ENCODE assay signal across 8 cellular contexts in the genomic region with DNA sequence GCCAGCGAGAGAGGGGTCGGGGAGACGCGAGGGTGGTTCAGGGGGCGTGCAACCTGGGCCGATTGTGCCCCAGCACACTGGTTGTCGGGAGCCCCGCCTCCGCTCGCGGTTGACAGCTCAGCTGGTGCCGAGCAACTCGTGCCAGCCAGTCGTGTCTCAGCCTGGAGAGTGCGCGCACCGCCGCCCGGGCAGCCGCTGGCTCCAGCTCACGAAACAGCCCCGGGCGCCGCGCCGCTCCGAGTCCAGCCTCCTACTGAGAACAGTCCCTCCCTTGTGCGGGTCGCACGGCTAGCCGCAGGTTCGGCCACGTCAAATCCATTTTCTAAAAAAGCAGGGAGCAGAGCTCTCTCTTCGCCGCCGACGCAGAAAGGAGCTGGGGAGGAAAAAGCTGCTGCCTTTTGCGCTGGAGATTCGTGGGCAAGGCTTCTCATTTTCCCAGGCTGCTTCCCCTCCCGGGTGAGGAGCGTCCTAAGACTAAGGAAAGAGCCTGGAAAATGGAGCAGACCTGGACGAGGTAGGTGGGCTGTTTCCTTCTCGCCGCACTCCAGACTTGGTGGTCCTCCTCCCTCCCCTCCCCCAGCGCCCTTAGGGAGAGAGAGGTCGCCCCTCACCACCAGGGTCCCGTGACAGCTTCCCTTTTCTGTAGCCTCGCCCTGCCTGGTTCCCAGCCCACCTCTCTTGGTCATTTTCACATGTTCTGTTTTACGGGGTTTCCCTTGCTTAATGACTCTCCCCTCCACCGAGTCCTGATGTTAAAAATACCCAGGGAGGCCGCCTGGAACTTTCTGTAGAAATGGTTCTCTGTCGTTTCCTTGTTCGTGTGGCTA. TPM values are rescaled to one million over a fixed set of nuclear protein-coding genes. Genes with fewer than 3 reads are reported as not detected.
A peak's percentile ranks its signal among the peaks of the same experiment; 100 is the strongest.
DNase-seq lines count a peak whose midpoint lies in the region; ATAC-seq and TF ChIP-seq lines count a peak whose summit lies in the region.
"Not testable (repeated sequence)": the region's sequence is repeated elsewhere in the genome, so short reads cannot be mapped to it uniquely, and the experiment has no call there.

No MANE protein-coding gene starts in this region.

- H3K79me2 ChIP-seq in mammary epithelial cell (ENCODE audit: insufficient read depth, low read length): not testable (repeated sequence)

- H3K4me3 ChIP-seq in CD4-positive, CD25-positive, alpha-beta regulatory T cell (ENCODE audit: low read depth, low read length): not testable (repeated sequence)
- H3K4me3 ChIP-seq in mammary epithelial cell (replicated peaks in 1 of 3; ENCODE audit: insufficient read depth in 1 of 3, low read depth in 2 of 3, low read length in 3 of 3) (peak overlapping the region in 1 of 3 experiments; percentile 45), cardiac muscle cell (peak overlapping the region; percentile 42)

- CTCF ChIA-PET in mammary epithelial cell (lab: Charles Lee; ENCODE audit: low non-redundant PET): not testable (repeated sequence)

- dilution Hi-C loops in mammary epithelial cell (cut with HindIII; ENCODE audit: low sequenced_read_pairs): not testable (repeated sequence)

- not testable (repeated sequence) for H3K9me3 Mint-ChIP-seq in CD4-positive, CD25-positive, alpha-beta regulatory T cell; activated CD4-positive, alpha-beta T cell treated with anti-CD3 and anti-CD28 coated beads, Interleukin-2, amount 10 ng/mL, durations not matched to agents 24 days and 14 days; memory B cell; stimulated activated memory B cell treated with anti-CD40 and anti-IgM and Interleukin-4, amounts not matched to agents 10 μg/mL and 1 μg/mL and 100 μg/mL, for 72 hours

- not testable (repeated sequence) for H3K4me2 ChIP-seq in mammary epithelial cell (ENCODE audit: insufficient read depth, low read depth, low read length)

- not testable (repeated sequence) for H3K4me3 Mint-ChIP-seq in CD4-positive, CD25-positive, alpha-beta regulatory T cell; activated CD4-positive, alpha-beta T cell treated with anti-CD3 and anti-CD28 coated beads, Interleukin-2, amount 10 ng/mL, durations not matched to agents 24 days and 14 days; memory B cell; stimulated activated memory B cell treated with anti-CD40 and anti-IgM and Interleukin-4, amounts not matched to agents 10 μg/mL and 1 μg/mL and 100 μg/mL, for 72 hours

- H3K4me1 Mint-ChIP-seq in CD4-positive, CD25-positive, alpha-beta regulatory T cell; activated CD4-positive, alpha-beta T cell treated with anti-CD3 and anti-CD28 coated beads, Interleukin-2, amount 10 ng/mL, durations not matched to agents 24 days and 14 days; memory B cell; stimulated activated memory B cell treated with anti-CD40 and anti-IgM and Interleukin-4, amounts not matched to agents 10 μg/mL and 1 μg/mL and 100 μg/mL, for 72 hours: not testable (repeated sequence)

- H3K27me3 ChIP-seq in CD4-positive, CD25-positive, alpha-beta regulatory T cell (ENCODE audit: control insufficient read depth, insufficient read depth, low read length); mammary epithelial cell (ENCODE audit: insufficient read depth, low read length); cardiac muscle cell: not testable (repeated sequence)

- H3K9ac ChIP-seq in mammary epithelial cell (ENCODE audit: insufficient read depth, low read length): not testable (repeated sequence)

- H3K27me3 Mint-ChIP-seq in CD4-positive, CD25-positive, alpha-beta regulatory T cell; activated CD4-positive, alpha-beta T cell treated with anti-CD3 and anti-CD28 coated beads, Interleukin-2, amount 10 ng/mL, durations not matched to agents 24 days and 14 days; memory B cell; stimulated activated memory B cell treated with anti-CD40 and anti-IgM and Interleukin-4, amounts not matched to agents 10 μg/mL and 1 μg/mL and 100 μg/mL, for 72 hours: not testable (repeated sequence)

- TSS peak; percentile 69 for BruUV-seq in mammary epithelial cell (replicated peaks; lab: Mats Ljungman, UMichigan)

- not testable (repeated sequence) for H3K27ac Mint-ChIP-seq in CD4-positive, CD25-positive, alpha-beta regulatory T cell; activated CD4-positive, alpha-beta T cell treated with anti-CD3 and anti-CD28 coated beads, Interleukin-2, amount 10 ng/mL, durations not matched to agents 24 days and 14 days; memory B cell; stimulated activated memory B cell treated with anti-CD40 and anti-IgM and Interleukin-4, amounts not matched to agents 10 μg/mL and 1 μg/mL and 100 μg/mL, for 72 hours

- intact Hi-C loops in activated CD4-positive, alpha-beta T cell treated with anti-CD3 and anti-CD28 coated beads, Interleukin-2, amount 10 ng/mL, durations not matched to agents 24 days and 14 days (cut with micrococcal nuclease); mammary epithelial cell (cut with micrococcal nuclease): not testable (repeated sequence)

- ATAC-seq in CD4-positive, CD25-positive, alpha-beta regulatory T cell (ENCODE audit: low read depth in 2 of 2): peak; percentile 89 to 97
- ATAC-seq in GM21423 (IDR thresholded peaks at IDR 0.05; ENCODE audit: unreplicated experiment) (peak; percentile 60), HG03432 (IDR thresholded peaks at IDR 0.05; ENCODE audit: unreplicated experiment) (peak; percentile 64), memory B cell (ENCODE audit: low read depth) (peak; percentile 98)
- ATAC-seq in stimulated activated memory B cell treated with anti-CD40 and anti-IgM and Interleukin-4, amounts not matched to agents 10 μg/mL and 1 μg/mL and 100 μg/mL, for 72 hours: peak; percentile 95

- H3K9me3 ChIP-seq in CD4-positive, CD25-positive, alpha-beta regulatory T cell (ENCODE audit: control insufficient read depth in 2 of 2, low read length in 2 of 2); mammary epithelial cell (replicated peaks; ENCODE audit: insufficient read depth, low read length); cardiac muscle cell (ENCODE audit: low read depth): not testable (repeated sequence)

- not testable (repeated sequence) for H3K36me3 ChIP-seq in CD4-positive, CD25-positive, alpha-beta regulatory T cell (ENCODE audit: control insufficient read depth, insufficient read depth, low read length); mammary epithelial cell (ENCODE audit: insufficient read depth, low read length); cardiac muscle cell

- H2AFZ ChIP-seq in mammary epithelial cell (ENCODE audit: low read depth, low read length): not testable (repeated sequence)

- not testable (repeated sequence) for H3K36me3 Mint-ChIP-seq in CD4-positive, CD25-positive, alpha-beta regulatory T cell; activated CD4-positive, alpha-beta T cell treated with anti-CD3 and anti-CD28 coated beads, Interleukin-2, amount 10 ng/mL, durations not matched to agents 24 days and 14 days (ENCODE audit: low read depth); memory B cell; stimulated activated memory B cell treated with anti-CD40 and anti-IgM and Interleukin-4, amounts not matched to agents 10 μg/mL and 1 μg/mL and 100 μg/mL, for 72 hours

- not testable (repeated sequence) for H3K27ac ChIP-seq in CD4-positive, CD25-positive, alpha-beta regulatory T cell (ENCODE audit: insufficient read depth, low read length, poor library complexity, severe bottlenecking); mammary epithelial cell (ENCODE audit: insufficient read depth, low read depth, low read length); cardiac muscle cell

- not testable (repeated sequence) for H4K20me1 ChIP-seq in mammary epithelial cell (ENCODE audit: insufficient read depth, low read length)

- TF ChIP-seq CTCF in mammary epithelial cell (conservative IDR thresholded peaks at IDR 0.05 in 1 of 2, IDR thresholded peaks at IDR 0.05 in 1 of 2; ENCODE audit: extremely low read depth in 1 of 2, insufficient read depth in 1 of 2, low read depth in 1 of 2, low read length in 2 of 2); cardiac muscle cell (IDR thresholded peaks at IDR 0.05; ENCODE audit: low read depth, low read length): not testable (repeated sequence)

- no CpG with 5 or more reads among the region's 53 CpGs for WGBS in mammary epithelial cell (ENCODE audit: low coverage, missing lambda C conversion rate)

- peak in 1 of 3 donors; percentile 10 for DNase-seq in CD4-positive, CD25-positive, alpha-beta regulatory T cell
- DNase-seq in activated CD4-positive, alpha-beta T cell treated with anti-CD3 and anti-CD28 coated beads, Interleukin-2, amount 10 ng/mL, durations not matched to agents 24 days and 14 days: peak; percentile 57
- not testable (repeated sequence) for DNase-seq in mammary epithelial cell; cardiac muscle cell (ENCODE audit: low read depth in 1 of 2, low spot score in 1 of 2); memory B cell (ENCODE audit: low spot score in 2 of 2)

- in situ Hi-C loops in mammary epithelial cell (cut with MboI; ENCODE audit: low sequenced_read_pairs in 2 of 2): not testable (repeated sequence)

- not testable (repeated sequence) for H3K4me1 ChIP-seq in CD4-positive, CD25-positive, alpha-beta regulatory T cell (ENCODE audit: control insufficient read depth, insufficient read depth, low read length, poor library complexity, severe bottlenecking); mammary epithelial cell (ENCODE audit: insufficient read depth, low read length); cardiac muscle cell (ENCODE audit: low read depth)

RNA-seq across cellular contexts. Expression of a gene that starts 56.7 kb away (rescaled TPM):
- 24.9 TPM for total RNA-seq in CD4-positive, CD25-positive, alpha-beta regulatory T cell
- 10 to 100 TPM; 16.4 to 20.6 (median 18.4) TPM for polyA plus RNA-seq in CD4-positive, CD25-positive, alpha-beta regulatory T cell
- 19.7 and 21.0 TPM in 2 replicates for total RNA-seq in activated CD4-positive, alpha-beta T cell treated with anti-CD3 and anti-CD28 coated beads, Interleukin-2, amount 10 ng/mL, durations not matched to agents 24 days and 14 days
- 10 to 100 TPM; 31.8 to 33.5 TPM for total RNA-seq in mammary epithelial cell
- polyA plus RNA-seq in mammary epithelial cell: 9.9 TPM
- 10.1 TPM for polyA minus RNA-seq in mammary epithelial cell
- 16.0 and 16.1 TPM in 2 replicates for total RNA-seq in cardiac muscle cell
- 22.8 and 23.9 TPM in 2 replicates for polyA plus RNA-seq in cardiac muscle cell
